15 cellular contexts compared by ENCODE assay signal in the genomic region with DNA sequence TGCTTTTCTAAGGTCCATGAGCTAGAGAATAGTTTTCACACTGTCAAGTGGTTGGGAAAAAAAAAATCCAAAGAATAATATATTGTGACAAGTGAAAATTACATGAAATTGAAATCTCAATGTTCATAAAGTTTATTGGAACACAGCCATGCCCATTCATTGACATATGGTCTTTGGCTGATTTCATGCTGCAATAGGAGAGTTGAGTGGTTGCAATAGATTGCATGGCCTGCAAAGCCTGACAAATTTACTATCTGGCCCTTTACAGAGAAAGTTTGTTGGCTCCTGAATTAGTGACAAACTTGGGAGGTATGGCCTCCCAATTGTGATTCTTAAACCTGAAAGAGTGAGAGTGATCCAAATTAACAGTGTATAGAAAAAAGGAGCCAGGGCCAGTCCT.
"Had no signal": no experiment of that assay in that cellular context is flagged by ENCODE, and none has a peak within 500 bp of the region (broad histone marks: within the 10 kb centered on the region; RNA-seq: fewer than 3 reads in every experiment).

No MANE protein-coding gene starts in this region.

- FAIRE-seq: colon, islet of Langerhans had no signal

- H3K9me3 ChIP-seq: ovary, upper lobe of left lung had no signal

- H3K27me3 ChIP-seq: ovary, upper lobe of left lung had no signal

- H3K36me3 ChIP-seq: ovary, upper lobe of left lung had no signal

- DNase-seq: activated CD4-positive, alpha-beta T cell treated with anti-CD3 and anti-CD28 coated beads for 48 hours; activated CD8-positive, alpha-beta T cell treated with anti-CD3 and anti-CD28 coated beads, Interleukin-2, amount 10 ng/mL, durations not matched to agents 7 days and 5 days; activated naive CD4-positive, alpha-beta T cell; activated naive CD8-positive, alpha-beta T cell treated with anti-CD3 and anti-CD28 coated beads, Interleukin-2, amount 50 U/mL, for 24 hours; glutamatergic neuron; left ventricle myocardium superior; mesendoderm; ovary; stimulated activated CD4-positive, alpha-beta T cell treated with anti-CD3 and anti-CD28 coated beads, Interleukin-4, amount 100 ng/mL, for 4 hours; substantia nigra; T-helper 17 cell; upper lobe of left lung had no signal

- ATAC-seq: activated CD8-positive, alpha-beta T cell treated with anti-CD3 and anti-CD28 coated beads, Interleukin-2, amount 10 ng/mL, durations not matched to agents 7 days and 5 days; activated naive CD8-positive, alpha-beta T cell treated with anti-CD3 and anti-CD28 coated beads, Interleukin-2, amount 50 U/mL, for 24 hours; left ventricle myocardium superior; T-helper 17 cell; WTC11 had no signal

- H3K4me3 ChIP-seq: ovary, upper lobe of left lung had no signal
